1 cellular context compared by ENCODE assay signal in the genomic region with DNA sequence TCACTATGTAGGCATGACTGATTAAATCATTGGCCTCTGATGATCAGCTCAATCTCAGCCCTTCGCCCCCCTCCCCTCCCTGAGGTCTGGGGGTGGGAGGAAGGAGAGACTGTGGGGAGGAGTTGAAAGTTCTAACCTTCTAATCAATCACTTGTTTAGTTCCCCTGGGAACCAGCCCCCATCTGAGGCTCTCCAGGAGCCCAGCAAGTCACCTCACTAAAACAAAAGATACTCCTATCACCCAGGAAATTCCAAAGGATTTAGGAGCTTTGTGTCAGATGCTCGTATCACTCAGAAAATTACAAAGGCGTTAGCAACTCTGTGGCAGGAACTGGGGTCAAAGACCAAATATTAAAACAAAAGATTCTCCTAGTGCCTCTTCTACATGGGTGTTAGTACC.
TF ChIP-seq lines count a peak whose summit lies in the region.

No MANE protein-coding gene starts in this region.

TF ChIP-seq in GM23338, 12 proteins besides CTCF, POLR2A, EP300 and RAD21 (continued from another document):
- no peak for TF ChIP-seq JUNB (IDR thresholded peaks at IDR 0.05; ENCODE audit: unreplicated experiment)
TF ChIP-seq in GM23338: peak in this region for 0.
